ENCODE assay signal across 1 cellular context in genomic region chr11:63762662-63763505, GRCh38.
TF ChIP-seq lines count a peak whose summit lies in the region.

No MANE protein-coding gene starts in this region.

TF ChIP-seq in WTC11, 78 proteins besides CTCF, POLR2A, EP300 and RAD21 (continued from another document):
- TF ChIP-seq KAT7 (CRISPR knock-in tag; IDR thresholded peaks at IDR 0.05; ENCODE audit: borderline replicate concordance) (peak; percentile 22; the same call in 1 of the 2 replicates), E2F5 (CRISPR knock-in tag; IDR thresholded peaks at IDR 0.05) (no peak; the same call in 1 of the 2 replicates), MAX (CRISPR knock-in tag; IDR thresholded peaks at IDR 0.05) (peak; percentile 48; the same call in 1 of the 2 replicates), NFE2L1 (CRISPR knock-in tag; IDR thresholded peaks at IDR 0.05) (0 out of 2 replicates have a peak, but pooled peaks have one; percentile 15), USF1 (CRISPR knock-in tag; IDR thresholded peaks at IDR 0.05) (no peak; the same call in none of the 2 replicates), MXD4 (CRISPR knock-in tag; IDR thresholded peaks at IDR 0.05; ENCODE audit: borderline replicate concordance) (no peak), ZNF138 (CRISPR knock-in tag; conservative IDR thresholded peaks at IDR 0.05) (no peak), TEAD4 (CRISPR knock-in tag; IDR thresholded peaks at IDR 0.05) (no peak)
